In the genomic region with DNA sequence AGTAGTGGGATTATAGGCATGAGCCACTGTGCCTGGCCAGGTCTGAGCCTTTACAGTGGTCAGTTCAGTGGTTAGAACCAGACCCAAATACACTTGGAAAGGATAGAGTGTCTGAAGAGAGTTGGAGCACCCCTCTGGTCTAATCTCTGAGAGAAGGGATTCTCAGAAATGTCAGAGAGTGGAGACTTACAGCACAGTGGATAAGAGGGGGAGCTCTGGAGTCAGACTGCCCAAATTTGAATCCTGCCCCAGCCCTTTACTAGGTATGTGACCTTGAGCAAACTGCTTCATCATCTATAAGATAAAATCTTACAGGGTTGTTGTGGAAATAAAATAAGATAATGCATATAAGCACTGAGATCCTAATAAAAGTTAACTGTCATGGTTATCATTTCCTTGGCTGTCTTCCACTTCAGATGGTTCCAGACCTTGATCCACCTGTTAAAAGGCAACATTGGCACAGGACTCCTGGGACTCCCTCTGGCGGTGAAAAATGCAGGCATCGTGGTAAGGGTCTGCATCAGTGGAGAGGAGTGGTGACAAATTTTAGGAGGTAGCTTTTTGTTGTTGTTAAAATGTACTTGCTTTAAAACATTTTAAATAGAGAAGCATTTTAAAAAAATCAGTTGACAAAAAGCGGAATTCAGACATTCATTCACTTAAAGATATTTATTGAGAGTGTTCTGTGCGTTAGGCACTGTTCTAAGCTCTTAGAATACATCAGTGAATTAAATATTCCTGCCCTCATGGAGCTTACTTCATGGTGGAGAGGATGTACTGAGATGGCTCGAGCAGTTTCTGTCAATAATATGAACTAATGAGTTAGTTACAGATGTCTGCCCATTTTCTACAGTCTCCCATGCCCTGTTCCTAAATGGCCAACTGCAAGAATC, we compare ENCODE assay signal across 11 cellular contexts. TPM values are rescaled to one million over a fixed set of nuclear protein-coding genes. Genes with fewer than 3 reads are reported as not detected.
DNase-seq lines count a peak whose midpoint lies in the region; ATAC-seq and TF ChIP-seq lines count a peak whose summit lies in the region.
"Had no signal": no experiment of that assay in that cellular context is flagged by ENCODE, and none has a peak within 500 bp of the region (broad histone marks: within the 10 kb centered on the region; RNA-seq: fewer than 3 reads in every experiment).

No MANE protein-coding gene starts in this region.

- H3K9me3 ChIP-seq in mammary epithelial cell (replicated peaks; ENCODE audit: insufficient read depth, low read length) (no peaks in the 10 kb centered on the region), breast epithelium (no peaks in the 10 kb centered on the region), WERI-Rb-1 (ENCODE audit: severe bottlenecking) (no peaks in the 10 kb centered on the region), upper lobe of right lung (no peaks in the 10 kb centered on the region), upper lobe of left lung (no peaks in the 10 kb centered on the region)
- H3K9me3 ChIP-seq: adrenal gland had no signal

- TF ChIP-seq POLR2A in breast epithelium (IDR thresholded peaks at IDR 0.05) (no peak), upper lobe of left lung (IDR thresholded peaks at IDR 0.05) (no peak)

- TF ChIP-seq CTCF in mammary epithelial cell (conservative IDR thresholded peaks at IDR 0.05 in 1 of 2, IDR thresholded peaks at IDR 0.05 in 1 of 2; ENCODE audit: extremely low read depth in 1 of 2, insufficient read depth in 1 of 2, low read depth in 1 of 2, low read length in 2 of 2): peak; percentile 13 to 37
- TF ChIP-seq CTCF in breast epithelium (IDR thresholded peaks at IDR 0.05): no peak
- TF ChIP-seq CTCF in WERI-Rb-1 (IDR thresholded peaks at IDR 0.05; ENCODE audit: low read depth, low read length): peak; percentile 32; the same call in 1 of the 2 replicates
- peak; percentile 17 for TF ChIP-seq CTCF in upper lobe of right lung (IDR thresholded peaks at IDR 0.05)
- no peak for TF ChIP-seq CTCF in upper lobe of left lung (IDR thresholded peaks at IDR 0.05)

- H3K27ac ChIP-seq in mammary epithelial cell (ENCODE audit: insufficient read depth, low read depth, low read length): no peak overlapping the region
- no peak overlapping the region for H3K27ac ChIP-seq in breast epithelium
- no peak overlapping the region for H3K27ac ChIP-seq in WERI-Rb-1
- no peak overlapping the region for H3K27ac ChIP-seq in upper lobe of right lung
- H3K27ac ChIP-seq in upper lobe of left lung: no peak overlapping the region
- H3K27ac ChIP-seq: adrenal gland, KMS-11 had no signal

- dilution Hi-C loops in mammary epithelial cell (cut with HindIII; ENCODE audit: low sequenced_read_pairs): no loop called here

- no peaks in the 10 kb centered on the region for H4K20me1 ChIP-seq in mammary epithelial cell (ENCODE audit: insufficient read depth, low read length)

- TF ChIP-seq EP300 in upper lobe of left lung (IDR thresholded peaks at IDR 0.05): no peak

- no peaks in the 10 kb centered on the region for H3K79me2 ChIP-seq in mammary epithelial cell (ENCODE audit: insufficient read depth, low read length)

- no peak overlapping the region for H3K4me3 ChIP-seq in mammary epithelial cell (replicated peaks in 1 of 3; ENCODE audit: insufficient read depth in 1 of 3, low read depth in 2 of 3, low read length in 3 of 3)
- H3K4me3 ChIP-seq in breast epithelium: no peak overlapping the region
- no peak overlapping the region for H3K4me3 ChIP-seq in WERI-Rb-1 (ENCODE audit: low read depth, low read length)
- no peak overlapping the region for H3K4me3 ChIP-seq in upper lobe of right lung
- no peak overlapping the region for H3K4me3 ChIP-seq in upper lobe of left lung
- H3K4me3 ChIP-seq: adrenal gland had no signal

- no peak for ATAC-seq in upper lobe of right lung
- no peak for ATAC-seq in upper lobe of left lung (ENCODE audit: low FRiP score in 2 of 2)
- no peak for ATAC-seq in GM18909 (IDR thresholded peaks at IDR 0.05; ENCODE audit: poor library complexity, unreplicated experiment)
- ATAC-seq: stimulated activated effector memory CD8-positive, alpha-beta T cell treated with anti-CD3 and anti-CD28 coated beads, Interleukin-12 subunit alpha, Interleukin-12 subunit beta, amount 100 ng/mL, for 72 hours had no signal

- H3K9ac ChIP-seq in mammary epithelial cell (ENCODE audit: insufficient read depth, low read length): no peak overlapping the region
- H3K9ac ChIP-seq: KMS-11 had no signal

- H3K36me3 ChIP-seq in mammary epithelial cell (ENCODE audit: insufficient read depth, low read length) (peaks cover 5% of the 10 kb centered on the region), breast epithelium (no peaks in the 10 kb centered on the region), WERI-Rb-1 (no peaks in the 10 kb centered on the region), upper lobe of right lung (peaks cover 59% of the 10 kb centered on the region), upper lobe of left lung (peaks cover 5 to 74% (median 21%) of the 10 kb centered on the region in 4 donors)

- H3K4me1 ChIP-seq in mammary epithelial cell (ENCODE audit: insufficient read depth, low read length): no peaks in the 10 kb centered on the region
- no peaks in the 10 kb centered on the region for H3K4me1 ChIP-seq in breast epithelium
- no peaks in the 10 kb centered on the region for H3K4me1 ChIP-seq in upper lobe of right lung
- H3K4me1 ChIP-seq in upper lobe of left lung: no peaks in the 10 kb centered on the region
- H3K4me1 ChIP-seq: adrenal gland had no signal

- intact Hi-C loops in mammary epithelial cell (cut with micrococcal nuclease): no loop called here
- intact Hi-C loops in breast epithelium (cut with DNase I; ENCODE audit: low total_unique reads): no loop called here
- intact Hi-C loops in upper lobe of right lung (cut with DNase I): no loop called here

- BruUV-seq in mammary epithelial cell (replicated peaks; lab: Mats Ljungman, UMichigan): no TSS peak

- 72% methylated on average over 4 of the region's 5 CpGs for whole genome bisulfite sequencing in mammary epithelial cell (ENCODE audit: low coverage, missing lambda C conversion rate)
- 59 to 61% methylated on average over 5 of the region's 5 CpGs for WGBS in upper lobe of left lung, 2 donors

- DNase-seq in mammary epithelial cell (no peak), breast epithelium (ENCODE audit: low spot score in 2 of 2) (no peak), WERI-Rb-1 (no peak), iPS-NIHi11 (ENCODE audit: low spot score) (peak; percentile 56), upper lobe of right lung (no peak), upper lobe of left lung (no peak), SKM-1 (lab: John Stamatoyannopoulos, UW; ENCODE audit: unreplicated experiment) (no peak)

- no peak overlapping the region for H2AFZ ChIP-seq in mammary epithelial cell (ENCODE audit: low read depth, low read length)

- H3K4me2 ChIP-seq in mammary epithelial cell (ENCODE audit: insufficient read depth, low read depth, low read length): no peak overlapping the region
- H3K4me2 ChIP-seq: KMS-11 had no signal

- in situ Hi-C loops in mammary epithelial cell (cut with MboI; ENCODE audit: low sequenced_read_pairs in 2 of 2): no loop called here

- CTCF ChIA-PET in mammary epithelial cell (lab: Charles Lee; ENCODE audit: low non-redundant PET): no interaction called here

- H3K27me3 ChIP-seq in mammary epithelial cell (ENCODE audit: insufficient read depth, low read length) (no peaks in the 10 kb centered on the region), breast epithelium (no peaks in the 10 kb centered on the region), WERI-Rb-1 (ENCODE audit: insufficient read depth, low read depth, severe bottlenecking) (no peaks in the 10 kb centered on the region), upper lobe of right lung (no peaks in the 10 kb centered on the region), upper lobe of left lung (no peaks in the 10 kb centered on the region)
- H3K27me3 ChIP-seq: adrenal gland had no signal

RNA-seq across cellular contexts. Expression of gene SLC36A1, which starts 16.0 kb away (rescaled TPM):
- 10 to 100 TPM in 1 of 2 donors, 1 to 10 TPM in 1; 9.7 to 11.0 TPM for total RNA-seq in mammary epithelial cell
- 11.7 TPM for polyA plus RNA-seq in mammary epithelial cell
- 41.5 TPM for polyA minus RNA-seq in mammary epithelial cell
- total RNA-seq in breast epithelium: 10 to 100 TPM; 10.8 to 14.1 (median 11.4) TPM
- total RNA-seq in upper lobe of right lung: 9.6 TPM
- 10 to 100 TPM in 5 of 6 donors, 1 to 10 TPM in 1; 9.5 to 49.2 (median 12.9) TPM for total RNA-seq in upper lobe of left lung

Comparison
In these comparisons a context has a peak if more than half of its experiments do, and no peak if none do; other contexts are left out.
1. CTCF ChIP-seq: peak in mammary epithelial cell (2 of 2), WERI-Rb-1 (single experiment) and upper lobe of right lung (single experiment); none in breast epithelium (0 of 3) and upper lobe of left lung (0 of 6).